15 cellular contexts compared by ENCODE assay signal in genomic region chr15:25742421-25743159, GRCh38.
A peak's percentile ranks its signal among the peaks of the same experiment; 100 is the strongest.
DNase-seq lines count a peak whose midpoint lies in the region; ATAC-seq and TF ChIP-seq lines count a peak whose summit lies in the region.
"Had no signal": no experiment of that assay in that cellular context is flagged by ENCODE, and none has a peak within 500 bp of the region (broad histone marks: within the 10 kb centered on the region; RNA-seq: fewer than 3 reads in every experiment).

No MANE protein-coding gene starts in this region.

- no peak for TF ChIP-seq CTCF in CD4-positive, alpha-beta T cell (IDR thresholded peaks at IDR 0.05)
- no peak for TF ChIP-seq CTCF in activated B cell treated with CpG ODN at 0.5 μM for 24 hours (IDR thresholded peaks at IDR 0.05)
- no peak for TF ChIP-seq CTCF in gastroesophageal sphincter (IDR thresholded peaks at IDR 0.05)
- TF ChIP-seq CTCF in osteocyte (IDR thresholded peaks at IDR 0.05), result no peak

- WGBS in gastroesophageal sphincter (ENCODE audit: low coverage in 1 of 2), 2 donors, result 72 to 87% methylated on average over 8 to 9 of the region's 15 CpGs

- peak overlapping the region; percentile 30 for H3K27ac Mint-ChIP-seq in CD4-positive, alpha-beta T cell
- H3K27ac Mint-ChIP-seq in activated B cell treated with CpG ODN at 0.5 μM for 24 hours (peak overlapping the region; percentile 33), osteocyte (ENCODE audit: unreplicated experiment) (no peak overlapping the region)

- no peaks in the 10 kb centered on the region for H3K9me3 ChIP-seq in CD4-positive, alpha-beta T cell (ENCODE audit: control insufficient read depth, low read length)
- no peaks in the 10 kb centered on the region for H3K9me3 ChIP-seq in gastroesophageal sphincter
- H3K9me3 ChIP-seq: BE2C, MG63 had no signal

- no peak for DNase-seq in CD4-positive, alpha-beta T cell
- no peak for DNase-seq in activated B cell treated with CpG ODN at 0.5 μM for 24 hours
- DNase-seq in osteocyte (ENCODE audit: extremely low spot score, unreplicated experiment), result peak; percentile 38
- no peak for DNase-seq in amygdala (lab: John Stamatoyannopoulos, UW)
- no peak for DNase-seq in NCI-H2107 treated with DMSO at 0.1 percent for 48 hours (lab: John Stamatoyannopoulos, UW; ENCODE audit: unreplicated experiment)
- DNase-seq: BE2C, MG63, NCI-H1105, NCI-H187, NCI-H2171 treated with DMSO at 0.1 percent for 48 hours, NCI-H82, SHP77 had no signal

- peaks cover 52% of the 10 kb centered on the region for H3K4me1 Mint-ChIP-seq in CD4-positive, alpha-beta T cell (ENCODE audit: low read depth)
- H3K4me1 Mint-ChIP-seq in activated B cell treated with CpG ODN at 0.5 μM for 24 hours, result peaks cover 20% of the 10 kb centered on the region
- H3K4me1 Mint-ChIP-seq in osteocyte (ENCODE audit: unreplicated experiment), result peaks cover 49% of the 10 kb centered on the region

- ATAC-seq in CD4-positive, alpha-beta T cell (ENCODE audit: poor library complexity), result no peak
- ATAC-seq in activated B cell treated with CpG ODN at 0.5 μM for 24 hours (ENCODE audit: low read depth) (no peak), gastroesophageal sphincter (no peak), GM18909 (IDR thresholded peaks at IDR 0.05; ENCODE audit: poor library complexity, unreplicated experiment) (no peak)
- ATAC-seq: Panc1 had no signal

- CTCF ChIA-PET in CD4-positive, alpha-beta T cell (lab: Charles Lee), result interaction anchor here (0.8 kb wide), 1 partner anchor 191 kb away, joined by 3 read pairs; no protein-coding TSS in a partner anchor
- CTCF ChIA-PET in activated B cell treated with CpG ODN at 0.5 μM for 24 hours (lab: Charles Lee), result interaction anchor here (2.0 kb wide), 1 partner anchor 189 kb away, joined by 4 read pairs; no protein-coding TSS in a partner anchor

- no peak for TF ChIP-seq EP300 in gastroesophageal sphincter (IDR thresholded peaks at IDR 0.05)

- TF ChIP-seq POLR2A in gastroesophageal sphincter (IDR thresholded peaks at IDR 0.05), result no peak

- intact Hi-C loops in CD4-positive, alpha-beta T cell (cut with DNase I, micrococcal nuclease), result loop anchor here in 1 of 2 experiments (5.0 kb wide), 1 partner anchor 55 kb away; no protein-coding TSS in a partner anchor
- intact Hi-C loops in activated B cell treated with CpG ODN at 0.5 μM for 24 hours (cut with micrococcal nuclease), result loop anchor here (5.0 kb wide), 1 partner anchor 340 kb away; no protein-coding TSS in a partner anchor

- no peak overlapping the region for H3K27ac ChIP-seq in CD4-positive, alpha-beta T cell (ENCODE audit: low read depth, low read length)
- H3K27ac ChIP-seq in gastroesophageal sphincter, result peak overlapping the region in 3 of 4 donors; percentile 47 to 61 (median 53)

- peaks cover 6% of the 10 kb centered on the region for H3K36me3 Mint-ChIP-seq in CD4-positive, alpha-beta T cell (ENCODE audit: low read depth)
- no peaks in the 10 kb centered on the region for H3K36me3 Mint-ChIP-seq in activated B cell treated with CpG ODN at 0.5 μM for 24 hours (ENCODE audit: low read depth)
- H3K36me3 Mint-ChIP-seq in osteocyte (ENCODE audit: unreplicated experiment), result peaks cover 8% of the 10 kb centered on the region

- H3K27me3 ChIP-seq in CD4-positive, alpha-beta T cell (ENCODE audit: control insufficient read depth, insufficient read depth, low read length), result no peaks in the 10 kb centered on the region
- no peaks in the 10 kb centered on the region for H3K27me3 ChIP-seq in gastroesophageal sphincter
- H3K27me3 ChIP-seq: BE2C, MG63 had no signal

- POLR2A ChIA-PET in CD4-positive, alpha-beta T cell (lab: Charles Lee), result no interaction called here
- POLR2A ChIA-PET in activated B cell treated with CpG ODN at 0.5 μM for 24 hours (lab: Charles Lee), result no interaction called here

- H3K9me3 Mint-ChIP-seq in CD4-positive, alpha-beta T cell, result no peaks in the 10 kb centered on the region
- H3K9me3 Mint-ChIP-seq in activated B cell treated with CpG ODN at 0.5 μM for 24 hours (no peaks in the 10 kb centered on the region), osteocyte (ENCODE audit: unreplicated experiment) (no peaks in the 10 kb centered on the region)

- no peak overlapping the region for H3K4me3 ChIP-seq in gastroesophageal sphincter
- H3K4me3 ChIP-seq: MG63 had no signal

- H3K27me3 Mint-ChIP-seq in CD4-positive, alpha-beta T cell, result no peaks in the 10 kb centered on the region
- H3K27me3 Mint-ChIP-seq in activated B cell treated with CpG ODN at 0.5 μM for 24 hours, result peaks cover 25% of the 10 kb centered on the region
- H3K27me3 Mint-ChIP-seq in osteocyte (ENCODE audit: unreplicated experiment), result no peaks in the 10 kb centered on the region

- H3K36me3 ChIP-seq in gastroesophageal sphincter, result no peaks in the 10 kb centered on the region
- H3K36me3 ChIP-seq: BE2C, MG63 had no signal

- H3K4me3 Mint-ChIP-seq in CD4-positive, alpha-beta T cell, result no peak overlapping the region
- H3K4me3 Mint-ChIP-seq in activated B cell treated with CpG ODN at 0.5 μM for 24 hours (no peak overlapping the region), osteocyte (ENCODE audit: unreplicated experiment) (no peak overlapping the region)

- H3K4me1 ChIP-seq in gastroesophageal sphincter, result peaks cover 6 to 61% (median 9%) of the 10 kb centered on the region in 3 donors
- H3K4me1 ChIP-seq: BE2C had no signal
